In the genomic region with DNA sequence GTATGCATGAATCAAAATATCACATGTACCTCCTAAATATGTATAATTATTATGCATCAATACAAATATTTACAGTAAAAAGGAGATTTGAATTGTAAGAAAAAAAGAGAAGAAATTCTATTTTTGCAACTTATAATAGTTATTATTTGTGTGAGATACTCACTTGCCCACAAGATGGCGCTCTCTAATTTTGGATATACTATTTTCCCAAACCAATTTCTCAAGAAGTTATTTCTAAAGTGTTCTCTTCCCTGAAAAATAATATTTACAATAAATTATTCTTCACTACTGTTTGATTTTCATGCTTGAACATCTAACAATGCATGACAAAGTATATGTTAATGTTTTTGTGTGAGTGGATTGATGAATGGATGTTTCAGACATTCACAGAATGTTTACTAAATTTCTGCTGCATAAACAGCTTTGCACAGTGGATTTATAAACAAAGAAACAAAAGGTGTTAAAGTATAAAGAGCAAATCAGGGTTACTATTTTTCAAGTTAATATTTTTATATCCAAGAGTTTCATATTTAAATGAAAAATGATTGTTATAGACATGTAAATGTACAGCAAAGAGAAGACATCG, we compare ENCODE assay signal across 9 cellular contexts.
DNase-seq lines count a peak whose midpoint lies in the region; ATAC-seq and TF ChIP-seq lines count a peak whose summit lies in the region.
"Had no signal": no experiment of that assay in that cellular context is flagged by ENCODE, and none has a peak within 500 bp of the region (broad histone marks: within the 10 kb centered on the region; RNA-seq: fewer than 3 reads in every experiment).

No MANE protein-coding gene starts in this region.

- no peaks in the 10 kb centered on the region for H3K9me3 Mint-ChIP-seq in activated CD8-positive, alpha-beta T cell treated with anti-CD3 and anti-CD28 coated beads for 36 hours

- no peak overlapping the region for H3K27ac Mint-ChIP-seq in activated CD8-positive, alpha-beta T cell treated with anti-CD3 and anti-CD28 coated beads for 36 hours

- no peak overlapping the region for H3K4me3 ChIP-seq in HFF-Myc (replicated peaks; ENCODE audit: low read depth, low read length)
- H3K4me3 ChIP-seq: SJSA1 had no signal

- no peak for ATAC-seq in activated CD8-positive, alpha-beta T cell treated with anti-CD3 and anti-CD28 coated beads for 36 hours
- ATAC-seq in GM18909 (IDR thresholded peaks at IDR 0.05; ENCODE audit: poor library complexity, unreplicated experiment) = no peak
- no peak for ATAC-seq in HG02981 (IDR thresholded peaks at IDR 0.05; ENCODE audit: unreplicated experiment)
- no peak for ATAC-seq in GM21526 (IDR thresholded peaks at IDR 0.05; ENCODE audit: low FRiP score, unreplicated experiment)

- peak; percentile 25 for DNase-seq in DMS114 treated with DMSO at 0.1 percent for 48 hours (lab: John Stamatoyannopoulos, UW; ENCODE audit: unreplicated experiment)
- peak; percentile 19 for DNase-seq in HFF-Myc (ENCODE audit: extremely low read depth, low read depth)
- DNase-seq in activated CD8-positive, alpha-beta T cell treated with anti-CD3 and anti-CD28 coated beads for 36 hours = peak; percentile 19
- DNase-seq in left kidney (ENCODE audit: low read depth, low spot score) = peak; percentile 52
- DNase-seq in cortex of kidney (lab: John Stamatoyannopoulos, UW) = no peak

- peaks cover 4% of the 10 kb centered on the region for H3K27me3 Mint-ChIP-seq in activated CD8-positive, alpha-beta T cell treated with anti-CD3 and anti-CD28 coated beads for 36 hours

- intact Hi-C loops in activated CD8-positive, alpha-beta T cell treated with anti-CD3 and anti-CD28 coated beads for 36 hours (cut with micrococcal nuclease) = loop anchor here (2.0 to 5.0 kb wide), 3 partner anchors 107 to 411 kb away; no protein-coding TSS in a partner anchor

- H3K4me1 Mint-ChIP-seq in activated CD8-positive, alpha-beta T cell treated with anti-CD3 and anti-CD28 coated beads for 36 hours (ENCODE audit: low read depth) = no peaks in the 10 kb centered on the region

- CTCF ChIA-PET in activated CD8-positive, alpha-beta T cell treated with anti-CD3 and anti-CD28 coated beads for 36 hours (lab: Charles Lee) = interaction anchor here (0.6 to 2.9 kb wide), 28 partner anchors 9 to 587 kb away, joined by 3 to 11 read pairs (median 4); no protein-coding TSS in a partner anchor

- POLR2A ChIA-PET in activated CD8-positive, alpha-beta T cell treated with anti-CD3 and anti-CD28 coated beads for 36 hours (lab: Charles Lee) = no interaction called here

- TF ChIP-seq CTCF in HFF-Myc (IDR thresholded peaks at IDR 0.05; ENCODE audit: low read depth, low read length, missing control alignments) = peak; percentile 28
- TF ChIP-seq CTCF in activated CD8-positive, alpha-beta T cell treated with anti-CD3 and anti-CD28 coated beads for 36 hours (IDR thresholded peaks at IDR 0.05) = peak; percentile 93

- H3K36me3 Mint-ChIP-seq in activated CD8-positive, alpha-beta T cell treated with anti-CD3 and anti-CD28 coated beads for 36 hours (ENCODE audit: low read depth) = no peaks in the 10 kb centered on the region

- H3K4me3 Mint-ChIP-seq in activated CD8-positive, alpha-beta T cell treated with anti-CD3 and anti-CD28 coated beads for 36 hours = no peak overlapping the region
